In genomic region chrX:14936561-14936960, GRCh38 we compare ENCODE assay signal across 10 cellular contexts.
DNase-seq lines count a peak whose midpoint lies in the region; ATAC-seq, FAIRE-seq and TF ChIP-seq lines count a peak whose summit lies in the region.
"Had no signal": no experiment of that assay in that cellular context is flagged by ENCODE, and none has a peak within 500 bp of the region (broad histone marks: within the 10 kb centered on the region; RNA-seq: fewer than 3 reads in every experiment).

No MANE protein-coding gene starts in this region.

- H3K4me3 Mint-ChIP-seq in astrocyte (ENCODE audit: unreplicated experiment), result no peak overlapping the region
- H3K4me3 Mint-ChIP-seq in T-helper 2 cell treated with Interferon-gamma antibody and Interleukin-4, amounts not matched to agents 5 μg/mL and 100 μg/mL, for 36 hours, result no peak overlapping the region
- H3K4me3 Mint-ChIP-seq: activated T-helper 1 cell treated with anti-CD3 and anti-CD28 coated beads, Interleukin-12 subunit alpha, Interleukin-12 subunit beta, Interleukin-2, Interleukin-4 antibody, amounts not matched to agents 30 ng/mL and 10 ng/mL and 1 ng/mL, durations not matched to agents 14 hours and 24 hours and 36 hours had no signal

- no peak overlapping the region for H2BK5ac ChIP-seq in mesendoderm (ENCODE audit: low read length)

- no peak overlapping the region for H2BK15ac ChIP-seq in mesendoderm (replicated peaks; ENCODE audit: low read depth)

- H2AK5ac ChIP-seq in mesendoderm (ENCODE audit: low read length), result no peak overlapping the region

- no peaks in the 10 kb centered on the region for H3K79me1 ChIP-seq in mesendoderm (ENCODE audit: low read length)

- WGBS in mesendoderm (ENCODE audit: extremely low coverage, insufficient coverage, low lambda C conversion rate), result no CpG with 5 or more reads among the region's 5 CpGs

- H3K56ac ChIP-seq in mesendoderm (ENCODE audit: low read length), result no peak overlapping the region

- H3K4me1 ChIP-seq in astrocyte (ENCODE audit: insufficient read depth, low read length), result peaks cover 8% of the 10 kb centered on the region
- H3K4me1 ChIP-seq in mesendoderm (ENCODE audit: control insufficient read depth, low read depth, low read length), result peaks cover 2% of the 10 kb centered on the region

- no peak overlapping the region for H3K18ac ChIP-seq in mesendoderm (ENCODE audit: low read length)

- no peaks in the 10 kb centered on the region for H3K27me3 Mint-ChIP-seq in astrocyte (ENCODE audit: low read depth, unreplicated experiment)
- H3K27me3 Mint-ChIP-seq in T-helper 2 cell treated with Interferon-gamma antibody and Interleukin-4, amounts not matched to agents 5 μg/mL and 100 μg/mL, for 36 hours (ENCODE audit: low read depth), result peaks cover 3% of the 10 kb centered on the region

- H3K23ac ChIP-seq in mesendoderm (ENCODE audit: low read length), result no peak overlapping the region

- H3K36me3 ChIP-seq in astrocyte (ENCODE audit: insufficient read depth, low read length) (no peaks in the 10 kb centered on the region), mesendoderm (ENCODE audit: control insufficient read depth, insufficient read depth, low read length) (no peaks in the 10 kb centered on the region)

- peak overlapping the region; percentile 46 for H3K27ac ChIP-seq in astrocyte (ENCODE audit: low read depth, low read length)
- no peak overlapping the region for H3K27ac ChIP-seq in mesendoderm (ENCODE audit: low read depth, low read length)

- H3K4me1 Mint-ChIP-seq in astrocyte (ENCODE audit: low read depth, unreplicated experiment), result peaks cover 10% of the 10 kb centered on the region
- H3K4me1 Mint-ChIP-seq in T-helper 2 cell treated with Interferon-gamma antibody and Interleukin-4, amounts not matched to agents 5 μg/mL and 100 μg/mL, for 36 hours (ENCODE audit: low read depth), result no peaks in the 10 kb centered on the region

- H3K27ac Mint-ChIP-seq in astrocyte (ENCODE audit: unreplicated experiment), result peak overlapping the region; percentile 81
- H3K27ac Mint-ChIP-seq in T-helper 2 cell treated with Interferon-gamma antibody and Interleukin-4, amounts not matched to agents 5 μg/mL and 100 μg/mL, for 36 hours, result no peak overlapping the region
- H3K27ac Mint-ChIP-seq: activated T-helper 1 cell treated with anti-CD3 and anti-CD28 coated beads, Interleukin-12 subunit alpha, Interleukin-12 subunit beta, Interleukin-2, Interleukin-4 antibody, amounts not matched to agents 30 ng/mL and 10 ng/mL and 1 ng/mL, durations not matched to agents 14 hours and 24 hours and 36 hours had no signal

- H2AFZ ChIP-seq in astrocyte (ENCODE audit: low read depth, low read length), result peak overlapping the region; percentile 80

- FAIRE-seq in astrocyte (lab: Jason Lieb, UNC), result peak; percentile 100

- no peak overlapping the region for H2BK120ac ChIP-seq in mesendoderm (ENCODE audit: low read depth, low read length)

- H3K4me2 ChIP-seq in astrocyte (ENCODE audit: low read length) (peak overlapping the region; percentile 61), mesendoderm (ENCODE audit: low read length) (no peak overlapping the region)

- no peaks in the 10 kb centered on the region for H3K36me3 Mint-ChIP-seq in astrocyte (ENCODE audit: low read depth, unreplicated experiment)
- no peaks in the 10 kb centered on the region for H3K36me3 Mint-ChIP-seq in T-helper 2 cell treated with Interferon-gamma antibody and Interleukin-4, amounts not matched to agents 5 μg/mL and 100 μg/mL, for 36 hours (ENCODE audit: low read depth)

- H3K79me2 ChIP-seq in astrocyte (ENCODE audit: insufficient read depth, low read length), result no peaks in the 10 kb centered on the region
- H3K79me2 ChIP-seq in mesendoderm (ENCODE audit: control insufficient read depth, insufficient read depth, low read length), result no peaks in the 10 kb centered on the region

- DNase-seq in Daoy (ENCODE audit: low read depth), result peak; percentile 68
- DNase-seq in HS-5 (ENCODE audit: low read depth), result peak; percentile 42
- peak; percentile 73 for DNase-seq in astrocyte (ENCODE audit: low read depth)
- peak; percentile 56 for DNase-seq in mesendoderm
- DNase-seq in T-helper 2 cell treated with Interferon-gamma antibody and Interleukin-4, amounts not matched to agents 5 μg/mL and 100 μg/mL, for 36 hours (ENCODE audit: low spot score), result no peak
- DNase-seq in GF-D8 (lab: John Stamatoyannopoulos, UW), result no peak

- H3K9me3 Mint-ChIP-seq in astrocyte (ENCODE audit: unreplicated experiment), result no peaks in the 10 kb centered on the region
- H3K9me3 Mint-ChIP-seq in T-helper 2 cell treated with Interferon-gamma antibody and Interleukin-4, amounts not matched to agents 5 μg/mL and 100 μg/mL, for 36 hours, result no peaks in the 10 kb centered on the region
- H3K9me3 Mint-ChIP-seq: activated T-helper 1 cell treated with anti-CD3 and anti-CD28 coated beads, Interleukin-12 subunit alpha, Interleukin-12 subunit beta, Interleukin-2, Interleukin-4 antibody, amounts not matched to agents 30 ng/mL and 10 ng/mL and 1 ng/mL, durations not matched to agents 14 hours and 24 hours and 36 hours had no signal

- H4K5ac ChIP-seq in mesendoderm (ENCODE audit: low read length), result no peak overlapping the region

- peak overlapping the region; percentile 20 for H3K9ac ChIP-seq in astrocyte (ENCODE audit: low read length)
- no peak overlapping the region for H3K9ac ChIP-seq in mesendoderm (ENCODE audit: low read length)

- no peak overlapping the region for H3K4ac ChIP-seq in mesendoderm (ENCODE audit: low read depth, low read length)

- ATAC-seq in GM18502 (IDR thresholded peaks at IDR 0.05; ENCODE audit: poor library complexity, unreplicated experiment) (no peak), GM19397 (IDR thresholded peaks at IDR 0.05; ENCODE audit: unreplicated experiment) (no peak)
- ATAC-seq: mucosa of descending colon had no signal

- no peak for TF ChIP-seq CTCF in astrocyte (IDR thresholded peaks at IDR 0.05; ENCODE audit: insufficient read depth, low read depth, low read length)

- H3K27me3 ChIP-seq in astrocyte (ENCODE audit: insufficient read depth, low read length) (no peaks in the 10 kb centered on the region), mesendoderm (ENCODE audit: insufficient read depth, low read length, poor library complexity) (no peaks in the 10 kb centered on the region)

- H3K4me3 ChIP-seq in astrocyte (ENCODE audit: insufficient read depth, low read depth, low read length), result no peak overlapping the region
- no peak overlapping the region for H3K4me3 ChIP-seq in mesendoderm (ENCODE audit: low read length)
- H3K4me3 ChIP-seq: mucosa of descending colon had no signal

- H4K20me1 ChIP-seq in astrocyte (ENCODE audit: insufficient read depth, low read length), result no peaks in the 10 kb centered on the region

- no peak overlapping the region for H4K8ac ChIP-seq in mesendoderm (ENCODE audit: low read depth, low read length)

- H3K9me3 ChIP-seq in astrocyte (ENCODE audit: insufficient read depth, low read depth, low read length), result no peaks in the 10 kb centered on the region
- H3K9me3 ChIP-seq: mucosa of descending colon had no signal

Comparison
In these comparisons a context has a peak if more than half of its experiments do, and no peak if none do; other contexts are left out.
1. DNase-seq: peak in Daoy (single experiment), HS-5 (single experiment), astrocyte (single experiment) and mesendoderm (single experiment); none in T-helper 2 cell treated with Interferon-gamma antibody and Interleukin-4, amounts not matched to agents 5 μg/mL and 100 μg/mL, for 36 hours (single experiment) and GF-D8 (single experiment).